ENCODE assay signal across 8 cellular contexts in genomic region chr19:10517760-10518443, GRCh38. TPM values are rescaled to one million over a fixed set of nuclear protein-coding genes. Genes with fewer than 3 reads are reported as not detected.
DNase-seq lines count a peak whose midpoint lies in the region; ATAC-seq, FAIRE-seq and TF ChIP-seq lines count a peak whose summit lies in the region.

No MANE protein-coding gene starts in this region.

- peaks cover 2% of the 10 kb centered on the region for H3K36me3 Mint-ChIP-seq in activated CD4-positive, alpha-beta T cell treated with anti-CD3 and anti-CD28 coated beads, Interleukin-2, amount 10 ng/mL, durations not matched to agents 24 days and 14 days (ENCODE audit: low read depth)

- H3K4me3 ChIP-seq in HepG2 (replicated peaks in 1 of 3; ENCODE audit: insufficient read depth in 1 of 3, low read depth in 2 of 3, low read length in 3 of 3) (peak overlapping the region; percentile 26 to 66 (median 34); a peak in 5 of 6 replicates), upper lobe of left lung (peak overlapping the region in 3 of 4 donors; percentile 24 to 40 (median 39))

- H3K9me3 ChIP-seq in HepG2 (ENCODE audit: low read length) (no peaks in the 10 kb centered on the region), upper lobe of left lung (no peaks in the 10 kb centered on the region)

- H3K27ac Mint-ChIP-seq in activated CD4-positive, alpha-beta T cell treated with anti-CD3 and anti-CD28 coated beads, Interleukin-2, amount 10 ng/mL, durations not matched to agents 24 days and 14 days = no peak overlapping the region

- H3K36me3 ChIP-seq in HepG2 (replicated peaks in 1 of 2; ENCODE audit: control insufficient read depth in 1 of 2, insufficient read depth in 2 of 2, low read length in 2 of 2) (no peaks in the 10 kb centered on the region), upper lobe of left lung (no peaks in the 10 kb centered on the region)

- peak overlapping the region; percentile 74 for H3K4me2 ChIP-seq in HepG2 (ENCODE audit: low read depth, low read length)

- in situ Hi-C loops in HepG2 (cut with HindIII; ENCODE audit: extremely low pct_ligation_motif_present, low pct_unique_long_range_greater_than_20kb) = no loop called here

- no peaks in the 10 kb centered on the region for H3K9me3 Mint-ChIP-seq in activated CD4-positive, alpha-beta T cell treated with anti-CD3 and anti-CD28 coated beads, Interleukin-2, amount 10 ng/mL, durations not matched to agents 24 days and 14 days

- H3K27ac ChIP-seq in caudate nucleus (ENCODE audit: low read depth, low read length) (peak overlapping the region; percentile 99), HepG2 (ENCODE audit: extremely low read length, insufficient read depth, low read length) (no peak overlapping the region), upper lobe of left lung (peak overlapping the region in 1 of 4 donors; percentile 36)

- no peak for TF ChIP-seq CTCF in HepG2 (CRISPR knock-in tag; IDR thresholded peaks at IDR 0.05)
- no peak for TF ChIP-seq CTCF in upper lobe of left lung (IDR thresholded peaks at IDR 0.05)

- no peak overlapping the region for H2AFZ ChIP-seq in HepG2 (ENCODE audit: low read length)

- peaks cover 25% of the 10 kb centered on the region for H3K4me1 Mint-ChIP-seq in activated CD4-positive, alpha-beta T cell treated with anti-CD3 and anti-CD28 coated beads, Interleukin-2, amount 10 ng/mL, durations not matched to agents 24 days and 14 days

- intact Hi-C loops in activated CD4-positive, alpha-beta T cell treated with anti-CD3 and anti-CD28 coated beads, Interleukin-2, amount 10 ng/mL, durations not matched to agents 24 days and 14 days (cut with micrococcal nuclease) = no loop called here
- intact Hi-C loops in HepG2 (cut with micrococcal nuclease; ENCODE audit: unreplicated experiment) = no loop called here

- CTCF ChIA-PET in HepG2 (lab: Yijun Ruan, JAX; ENCODE audit: low intra/inter-chr PET ratio, low total read pairs) = no interaction called here

- TF ChIP-seq EP300 in HepG2 (IDR thresholded peaks at IDR 0.05; ENCODE audit: low read depth in 2 of 2, low read length in 2 of 2) = no peak
- no peak for TF ChIP-seq EP300 in HepG2 (CRISPR knock-in tag; IDR thresholded peaks at IDR 0.05; ENCODE audit: borderline replicate concordance)
- no peak for TF ChIP-seq EP300 in upper lobe of left lung (IDR thresholded peaks at IDR 0.05)

- TF ChIP-seq POLR2A in HepG2 (IDR thresholded peaks at IDR 0.05; ENCODE audit: insufficient read depth in 1 of 2, low read depth in 2 of 2, low read length in 2 of 2) (no peak), upper lobe of left lung (IDR thresholded peaks at IDR 0.05) (no peak), GM12892 (IDR thresholded peaks at IDR 0.05; ENCODE audit: low read depth, low read length) (no peak)

- no TSS peak for BruUV-seq in HepG2 (replicated peaks; lab: Mats Ljungman, UMichigan)

- FAIRE-seq in HepG2 (lab: Jason Lieb, UNC) = no peak
- FAIRE-seq in GM12892 (lab: Jason Lieb, UNC) = no peak

- H3K4me1 ChIP-seq in HepG2 (ENCODE audit: insufficient read depth, low read length) (peaks cover 48% of the 10 kb centered on the region), upper lobe of left lung (peaks cover 17 to 38% (median 22%) of the 10 kb centered on the region in 4 donors)

- H3K9ac ChIP-seq in HepG2 (ENCODE audit: insufficient read depth, low read depth, low read length) = no peak overlapping the region

- H3K27me3 ChIP-seq in HepG2 (ENCODE audit: control insufficient read depth in 1 of 2, insufficient read depth in 2 of 2, low read length in 2 of 2) = peaks cover 15 to 65% of the 10 kb centered on the region in 2 experiments
- peaks cover 3 to 46% (median 31%) of the 10 kb centered on the region in 4 donors for H3K27me3 ChIP-seq in upper lobe of left lung

- peak overlapping the region; percentile 75 for H3K4me3 Mint-ChIP-seq in activated CD4-positive, alpha-beta T cell treated with anti-CD3 and anti-CD28 coated beads, Interleukin-2, amount 10 ng/mL, durations not matched to agents 24 days and 14 days

- H3K27me3 Mint-ChIP-seq in activated CD4-positive, alpha-beta T cell treated with anti-CD3 and anti-CD28 coated beads, Interleukin-2, amount 10 ng/mL, durations not matched to agents 24 days and 14 days = peaks cover 64% of the 10 kb centered on the region

- TF ChIP-seq RAD21 in HepG2 (CRISPR knock-in tag; IDR thresholded peaks at IDR 0.05) = no peak

- POLR2A ChIA-PET in HepG2 (lab: Yijun Ruan, JAX) = no interaction called here

- ATAC-seq in HepG2 (peak; percentile 28; the same call in 1 of the 3 replicates), upper lobe of left lung (ENCODE audit: low FRiP score in 2 of 2) (peak; percentile 15 to 50)

- no peaks in the 10 kb centered on the region for H3K79me2 ChIP-seq in HepG2 (ENCODE audit: insufficient read depth, low read length)

- peak; percentile 66 for DNase-seq in activated CD4-positive, alpha-beta T cell treated with anti-CD3 and anti-CD28 coated beads, Interleukin-2, amount 10 ng/mL, durations not matched to agents 24 days and 14 days
- no peak for DNase-seq in activated CD4-positive, alpha-beta T cell treated with anti-CD3 and anti-CD28 coated beads for 1 hour
- DNase-seq in NCI-H748 treated with DMSO at 0.1 percent for 48 hours (lab: John Stamatoyannopoulos, UW) (peak; percentile 30), caudate nucleus (lab: John Stamatoyannopoulos, UW) (peak in 35 of 61 donors; percentile 38 to 84 (median 61)), HepG2 (ENCODE audit: low spot score) (no peak), upper lobe of left lung (peak in 1 of 2 donors; percentile 73), RKO (ENCODE audit: low spot score) (no peak), GM12892 (ENCODE audit: insufficient read length) (no peak)

- 3% methylated on average over 13 of the region's 27 CpGs for WGBS in HepG2 (ENCODE audit: low lambda C conversion rate)
- WGBS in upper lobe of left lung, 2 donors = 1% methylated on average over 21 to 26 of the region's 27 CpGs

- H4K20me1 ChIP-seq in HepG2 (ENCODE audit: insufficient read depth, low read length) = no peaks in the 10 kb centered on the region

RNA-seq across cellular contexts. Expression of gene S1PR5, which starts 0.7 kb away (rescaled TPM):
- not detected in 2 replicates for total RNA-seq in activated CD4-positive, alpha-beta T cell treated with anti-CD3 and anti-CD28 coated beads, Interleukin-2, amount 10 ng/mL, durations not matched to agents 24 days and 14 days
- total RNA-seq in HepG2 (2016; rRNA removed; fragmentation: Illumina TruSeq; extraction: Trizol) = not detected in 2 replicates
- total RNA-seq in HepG2 (2016; cell fraction: cytosol; rRNA removed; fragmentation: Illumina TruSeq; extraction: Trizol; ENCODE audit: low read depth) = not detected in 2 replicates
- total RNA-seq in HepG2 (2016; cell fraction: insoluble cytoplasmic fraction; rRNA removed; fragmentation: Illumina TruSeq; extraction: Trizol) = 0.09 TPM in 1 of 2 replicates, not detected in the other
- not detected in 2 replicates for total RNA-seq in HepG2 (2016; cell fraction: membrane; rRNA removed; fragmentation: Illumina TruSeq; extraction: Trizol)
- not detected in 2 replicates for total RNA-seq in HepG2 (2016; cell fraction: nucleus; rRNA removed; fragmentation: Illumina TruSeq; extraction: Trizol)
- polyA plus RNA-seq in HepG2 (2011; rRNA removed) = 0.04 TPM in 1 of 2 replicates, not detected in the other
- polyA plus RNA-seq in HepG2 (2011; cell fraction: cytosol; rRNA removed) = 0.04 TPM in 1 of 2 replicates, not detected in the other
- not detected in 2 replicates for polyA plus RNA-seq in HepG2 (2011; cell fraction: nucleus; rRNA removed)
- polyA plus RNA-seq in HepG2 (2012) = not detected in 2 replicates
- not detected in 2 replicates for polyA plus RNA-seq in HepG2 (2016; cell fraction: cytosol; fragmentation: Illumina TruSeq; extraction: Trizol; ENCODE audit: low read depth)
- polyA plus RNA-seq in HepG2 (2016; cell fraction: insoluble cytoplasmic fraction; fragmentation: Illumina TruSeq; extraction: Trizol; ENCODE audit: low read depth) = not detected in 2 replicates
- not detected in 2 replicates for polyA plus RNA-seq in HepG2 (2016; cell fraction: membrane; fragmentation: Illumina TruSeq; extraction: Trizol; ENCODE audit: low read depth)
- polyA plus RNA-seq in HepG2 (2016; cell fraction: nucleus; fragmentation: Illumina TruSeq; extraction: Trizol; ENCODE audit: insufficient read depth, low read depth) = not detected in 2 replicates
- 0.72 TPM in 1 of 2 replicates, not detected in the other for polyA minus RNA-seq in HepG2 (2011; rRNA and poly(A)+ RNA removed; ENCODE audit: low replicate concordance)
- polyA minus RNA-seq in HepG2 (2011; cell fraction: cytosol; rRNA and poly(A)+ RNA removed) = not detected in 2 replicates
- polyA minus RNA-seq in HepG2 (2011; cell fraction: nucleus; rRNA and poly(A)+ RNA removed) = not detected in 2 replicates
- 1 to 10 TPM in 4 of 6 donors, under 1 TPM in 2; 0.49 to 2.7 (median 1.8) TPM for total RNA-seq in upper lobe of left lung
- polyA plus RNA-seq in GM12892 (2012; ENCODE audit: missing spikeins) = 0.15 TPM

RNA-seq across cellular contexts. Expression of gene KEAP1, which starts 14.7 kb away (rescaled TPM):
- total RNA-seq in activated CD4-positive, alpha-beta T cell treated with anti-CD3 and anti-CD28 coated beads, Interleukin-2, amount 10 ng/mL, durations not matched to agents 24 days and 14 days = 81.0 and 82.1 TPM in 2 replicates
- total RNA-seq in HepG2 (2016; rRNA removed; fragmentation: Illumina TruSeq; extraction: Trizol) = 72.9 and 75.5 TPM in 2 replicates
- total RNA-seq in HepG2 (2016; cell fraction: cytosol; rRNA removed; fragmentation: Illumina TruSeq; extraction: Trizol; ENCODE audit: low read depth) = 37.8 and 38.2 TPM in 2 replicates
- 60.9 and 73.7 TPM in 2 replicates for total RNA-seq in HepG2 (2016; cell fraction: insoluble cytoplasmic fraction; rRNA removed; fragmentation: Illumina TruSeq; extraction: Trizol)
- total RNA-seq in HepG2 (2016; cell fraction: membrane; rRNA removed; fragmentation: Illumina TruSeq; extraction: Trizol) = 75.5 and 78.9 TPM in 2 replicates
- 35.4 and 45.7 TPM in 2 replicates for total RNA-seq in HepG2 (2016; cell fraction: nucleus; rRNA removed; fragmentation: Illumina TruSeq; extraction: Trizol)
- 56.7 and 72.4 TPM in 2 replicates for polyA plus RNA-seq in HepG2 (2011; rRNA removed)
- polyA plus RNA-seq in HepG2 (2011; cell fraction: cytosol; rRNA removed) = 40.4 and 55.8 TPM in 2 replicates
- 51.5 and 70.2 TPM in 2 replicates for polyA plus RNA-seq in HepG2 (2011; cell fraction: nucleus; rRNA removed)
- 46.5 and 50.3 TPM in 2 replicates for polyA plus RNA-seq in HepG2 (2012)
- polyA plus RNA-seq in HepG2 (2016; cell fraction: cytosol; fragmentation: Illumina TruSeq; extraction: Trizol; ENCODE audit: low read depth) = 24.3 and 29.7 TPM in 2 replicates
- 71.7 and 84.0 TPM in 2 replicates for polyA plus RNA-seq in HepG2 (2016; cell fraction: insoluble cytoplasmic fraction; fragmentation: Illumina TruSeq; extraction: Trizol; ENCODE audit: low read depth)
- polyA plus RNA-seq in HepG2 (2016; cell fraction: membrane; fragmentation: Illumina TruSeq; extraction: Trizol; ENCODE audit: low read depth) = 56.3 and 60.2 TPM in 2 replicates
- 62.2 and 71.4 TPM in 2 replicates for polyA plus RNA-seq in HepG2 (2016; cell fraction: nucleus; fragmentation: Illumina TruSeq; extraction: Trizol; ENCODE audit: insufficient read depth, low read depth)
- 113 and 248 TPM in 2 replicates for polyA minus RNA-seq in HepG2 (2011; rRNA and poly(A)+ RNA removed; ENCODE audit: low replicate concordance)
- polyA minus RNA-seq in HepG2 (2011; cell fraction: cytosol; rRNA and poly(A)+ RNA removed) = 40.0 and 43.1 TPM in 2 replicates
- 24.3 and 29.7 TPM in 2 replicates for polyA minus RNA-seq in HepG2 (2011; cell fraction: nucleus; rRNA and poly(A)+ RNA removed)
- 10 to 100 TPM; 34.6 to 85.1 (median 60.7) TPM for total RNA-seq in upper lobe of left lung
- 37.4 TPM for polyA plus RNA-seq in GM12892 (2012; ENCODE audit: missing spikeins)

RNA-seq across cellular contexts. Expression of gene ATG4D, which starts 25.8 kb away (rescaled TPM):
- 36.7 and 40.8 TPM in 2 replicates for total RNA-seq in activated CD4-positive, alpha-beta T cell treated with anti-CD3 and anti-CD28 coated beads, Interleukin-2, amount 10 ng/mL, durations not matched to agents 24 days and 14 days
- total RNA-seq in HepG2 (2016; rRNA removed; fragmentation: Illumina TruSeq; extraction: Trizol) (9.3 and 19.0 TPM in 2 replicates), upper lobe of left lung (10 to 100 TPM; 18.1 to 49.2 (median 27.7) TPM)
- total RNA-seq in HepG2 (2016; cell fraction: cytosol; rRNA removed; fragmentation: Illumina TruSeq; extraction: Trizol; ENCODE audit: low read depth) = 20.9 and 26.1 TPM in 2 replicates
- 8.3 and 18.7 TPM in 2 replicates for total RNA-seq in HepG2 (2016; cell fraction: insoluble cytoplasmic fraction; rRNA removed; fragmentation: Illumina TruSeq; extraction: Trizol)
- total RNA-seq in HepG2 (2016; cell fraction: membrane; rRNA removed; fragmentation: Illumina TruSeq; extraction: Trizol) = 35.4 and 38.3 TPM in 2 replicates
- total RNA-seq in HepG2 (2016; cell fraction: nucleus; rRNA removed; fragmentation: Illumina TruSeq; extraction: Trizol) = 17.2 TPM in 2 replicates
- polyA plus RNA-seq in HepG2 (2011; rRNA removed) = 17.8 and 22.9 TPM in 2 replicates
- polyA plus RNA-seq in HepG2 (2011; cell fraction: cytosol; rRNA removed) = 16.1 and 23.3 TPM in 2 replicates
- polyA plus RNA-seq in HepG2 (2011; cell fraction: nucleus; rRNA removed) = 60.1 and 73.0 TPM in 2 replicates
- polyA plus RNA-seq in HepG2 (2012) = 16.8 and 18.5 TPM in 2 replicates
- 22.2 and 28.5 TPM in 2 replicates for polyA plus RNA-seq in HepG2 (2016; cell fraction: cytosol; fragmentation: Illumina TruSeq; extraction: Trizol; ENCODE audit: low read depth)
- polyA plus RNA-seq in HepG2 (2016; cell fraction: insoluble cytoplasmic fraction; fragmentation: Illumina TruSeq; extraction: Trizol; ENCODE audit: low read depth) = 11.1 and 14.6 TPM in 2 replicates
- polyA plus RNA-seq in HepG2 (2016; cell fraction: membrane; fragmentation: Illumina TruSeq; extraction: Trizol; ENCODE audit: low read depth) = 29.9 and 35.4 TPM in 2 replicates
- 35.0 and 45.7 TPM in 2 replicates for polyA plus RNA-seq in HepG2 (2016; cell fraction: nucleus; fragmentation: Illumina TruSeq; extraction: Trizol; ENCODE audit: insufficient read depth, low read depth)
- 33.4 and 51.6 TPM in 2 replicates for polyA minus RNA-seq in HepG2 (2011; rRNA and poly(A)+ RNA removed; ENCODE audit: low replicate concordance)
- polyA minus RNA-seq in HepG2 (2011; cell fraction: cytosol; rRNA and poly(A)+ RNA removed) = 18.5 and 22.9 TPM in 2 replicates
- polyA minus RNA-seq in HepG2 (2011; cell fraction: nucleus; rRNA and poly(A)+ RNA removed) = 13.3 and 16.9 TPM in 2 replicates
- 10.7 TPM for polyA plus RNA-seq in GM12892 (2012; ENCODE audit: missing spikeins)

RNA-seq across cellular contexts. Expression of gene KRI1, which starts 47.9 kb away (rescaled TPM):
- 84.0 and 90.6 TPM in 2 replicates for total RNA-seq in activated CD4-positive, alpha-beta T cell treated with anti-CD3 and anti-CD28 coated beads, Interleukin-2, amount 10 ng/mL, durations not matched to agents 24 days and 14 days
- total RNA-seq in HepG2 (2016; rRNA removed; fragmentation: Illumina TruSeq; extraction: Trizol) (10.2 and 11.7 TPM in 2 replicates), upper lobe of left lung (10 to 100 TPM; 13.1 to 74.4 (median 24.5) TPM)
- total RNA-seq in HepG2 (2016; cell fraction: cytosol; rRNA removed; fragmentation: Illumina TruSeq; extraction: Trizol; ENCODE audit: low read depth) = 2.3 and 3.1 TPM in 2 replicates
- total RNA-seq in HepG2 (2016; cell fraction: insoluble cytoplasmic fraction; rRNA removed; fragmentation: Illumina TruSeq; extraction: Trizol) = 8.4 and 12.8 TPM in 2 replicates
- 3.2 and 3.9 TPM in 2 replicates for total RNA-seq in HepG2 (2016; cell fraction: membrane; rRNA removed; fragmentation: Illumina TruSeq; extraction: Trizol)
- total RNA-seq in HepG2 (2016; cell fraction: nucleus; rRNA removed; fragmentation: Illumina TruSeq; extraction: Trizol) = 9.0 and 10.0 TPM in 2 replicates
- 9.1 and 12.7 TPM in 2 replicates for polyA plus RNA-seq in HepG2 (2011; rRNA removed)
- 4.8 and 4.9 TPM in 2 replicates for polyA plus RNA-seq in HepG2 (2011; cell fraction: cytosol; rRNA removed)
- polyA plus RNA-seq in HepG2 (2011; cell fraction: nucleus; rRNA removed) = 29.3 and 32.2 TPM in 2 replicates
- polyA plus RNA-seq in HepG2 (2012) = 12.5 and 15.9 TPM in 2 replicates
- 1.9 and 2.1 TPM in 2 replicates for polyA plus RNA-seq in HepG2 (2016; cell fraction: cytosol; fragmentation: Illumina TruSeq; extraction: Trizol; ENCODE audit: low read depth)
- polyA plus RNA-seq in HepG2 (2016; cell fraction: insoluble cytoplasmic fraction; fragmentation: Illumina TruSeq; extraction: Trizol; ENCODE audit: low read depth) = 11.0 and 12.8 TPM in 2 replicates
- 3.0 and 4.1 TPM in 2 replicates for polyA plus RNA-seq in HepG2 (2016; cell fraction: membrane; fragmentation: Illumina TruSeq; extraction: Trizol; ENCODE audit: low read depth)
- polyA plus RNA-seq in HepG2 (2016; cell fraction: nucleus; fragmentation: Illumina TruSeq; extraction: Trizol; ENCODE audit: insufficient read depth, low read depth) = 59.6 and 63.0 TPM in 2 replicates
- polyA minus RNA-seq in HepG2 (2011; rRNA and poly(A)+ RNA removed; ENCODE audit: low replicate concordance) = 12.6 and 33.9 TPM in 2 replicates
- 5.1 and 8.9 TPM in 2 replicates for polyA minus RNA-seq in HepG2 (2011; cell fraction: cytosol; rRNA and poly(A)+ RNA removed)
- polyA minus RNA-seq in HepG2 (2011; cell fraction: nucleus; rRNA and poly(A)+ RNA removed) = 8.8 and 9.8 TPM in 2 replicates
- 19.1 TPM for polyA plus RNA-seq in GM12892 (2012; ENCODE audit: missing spikeins)

RNA-seq across cellular contexts. Expression of gene CDKN2D, which starts 50.9 kb away (rescaled TPM):
- 41.0 and 44.2 TPM in 2 replicates for total RNA-seq in activated CD4-positive, alpha-beta T cell treated with anti-CD3 and anti-CD28 coated beads, Interleukin-2, amount 10 ng/mL, durations not matched to agents 24 days and 14 days
- total RNA-seq in HepG2 (2016; rRNA removed; fragmentation: Illumina TruSeq; extraction: Trizol) = 4.8 and 5.4 TPM in 2 replicates
- 4.1 and 5.0 TPM in 2 replicates for total RNA-seq in HepG2 (2016; cell fraction: cytosol; rRNA removed; fragmentation: Illumina TruSeq; extraction: Trizol; ENCODE audit: low read depth)
- 4.8 and 5.1 TPM in 2 replicates for total RNA-seq in HepG2 (2016; cell fraction: insoluble cytoplasmic fraction; rRNA removed; fragmentation: Illumina TruSeq; extraction: Trizol)
- 7.2 and 8.5 TPM in 2 replicates for total RNA-seq in HepG2 (2016; cell fraction: membrane; rRNA removed; fragmentation: Illumina TruSeq; extraction: Trizol)
- 2.6 and 3.2 TPM in 2 replicates for total RNA-seq in HepG2 (2016; cell fraction: nucleus; rRNA removed; fragmentation: Illumina TruSeq; extraction: Trizol)
- 8.0 and 8.6 TPM in 2 replicates for polyA plus RNA-seq in HepG2 (2011; rRNA removed)
- polyA plus RNA-seq in HepG2 (2011; cell fraction: cytosol; rRNA removed) = 9.2 and 13.0 TPM in 2 replicates
- polyA plus RNA-seq in HepG2 (2011; cell fraction: nucleus; rRNA removed) = 7.4 and 7.6 TPM in 2 replicates
- polyA plus RNA-seq in HepG2 (2012) = 2.5 and 6.6 TPM in 2 replicates
- 6.2 and 7.7 TPM in 2 replicates for polyA plus RNA-seq in HepG2 (2016; cell fraction: cytosol; fragmentation: Illumina TruSeq; extraction: Trizol; ENCODE audit: low read depth)
- 6.3 and 8.0 TPM in 2 replicates for polyA plus RNA-seq in HepG2 (2016; cell fraction: insoluble cytoplasmic fraction; fragmentation: Illumina TruSeq; extraction: Trizol; ENCODE audit: low read depth)
- polyA plus RNA-seq in HepG2 (2016; cell fraction: membrane; fragmentation: Illumina TruSeq; extraction: Trizol; ENCODE audit: low read depth) = 8.2 and 8.7 TPM in 2 replicates
- 11.5 and 12.4 TPM in 2 replicates for polyA plus RNA-seq in HepG2 (2016; cell fraction: nucleus; fragmentation: Illumina TruSeq; extraction: Trizol; ENCODE audit: insufficient read depth, low read depth)
- polyA minus RNA-seq in HepG2 (2011; rRNA and poly(A)+ RNA removed; ENCODE audit: low replicate concordance) = 7.8 and 7.9 TPM in 2 replicates
- polyA minus RNA-seq in HepG2 (2011; cell fraction: cytosol; rRNA and poly(A)+ RNA removed) = 1.8 and 2.3 TPM in 2 replicates
- 0.39 and 0.87 TPM in 2 replicates for polyA minus RNA-seq in HepG2 (2011; cell fraction: nucleus; rRNA and poly(A)+ RNA removed)
- 10 to 100 TPM in 5 of 6 donors, 1 to 10 TPM in 1; 2.1 to 21.3 (median 15.9) TPM for total RNA-seq in upper lobe of left lung
- polyA plus RNA-seq in GM12892 (2012; ENCODE audit: missing spikeins) = 9.0 TPM

Comparison
In these comparisons a context has a peak if more than half of its experiments do, and no peak if none do; other contexts are left out.
1. DNase-seq: peak in activated CD4-positive, alpha-beta T cell treated with anti-CD3 and anti-CD28 coated beads, Interleukin-2, amount 10 ng/mL, durations not matched to agents 24 days and 14 days (single experiment), NCI-H748 treated with DMSO at 0.1 percent for 48 hours (single experiment) and caudate nucleus (35 of 61); none in activated CD4-positive, alpha-beta T cell treated with anti-CD3 and anti-CD28 coated beads for 1 hour (single experiment), HepG2 (single experiment), RKO (single experiment) and GM12892 (single experiment).